8 cellular contexts compared by ENCODE assay signal in genomic region chr1:146032613-146033219, GRCh38. TPM values are rescaled to one million over a fixed set of nuclear protein-coding genes. Genes with fewer than 3 reads are reported as not detected.
DNase-seq lines count a peak whose midpoint lies in the region; ATAC-seq lines count a peak whose summit lies in the region.

No MANE protein-coding gene starts in this region.

- H2BK12ac ChIP-seq in trophoblast cell (ENCODE audit: low read length) = no peak overlapping the region

- no peak overlapping the region for H3K4me2 ChIP-seq in trophoblast cell (ENCODE audit: low read length)

- no peak overlapping the region for H3K4me3 ChIP-seq in trophoblast cell (ENCODE audit: low read depth, low read length)

- no peak overlapping the region for H3K9ac ChIP-seq in trophoblast cell (ENCODE audit: low read length)

- no CpG with 5 or more reads among the region's 6 CpGs for WGBS in trophoblast cell (ENCODE audit: extremely low coverage, insufficient coverage, insufficient read length)

- H3K18ac ChIP-seq in trophoblast cell (ENCODE audit: low read length) = no peak overlapping the region

- H3K36me3 ChIP-seq in trophoblast cell (ENCODE audit: control insufficient read depth in 1 of 2, insufficient read depth in 2 of 2, low read length in 2 of 2) = no peaks in the 10 kb centered on the region

- H3K14ac ChIP-seq in trophoblast cell (ENCODE audit: low read length) = no peak overlapping the region

- no peak overlapping the region for H3K27ac ChIP-seq in trophoblast cell (ENCODE audit: low read depth, low read length)

- H2BK120ac ChIP-seq in trophoblast cell (ENCODE audit: insufficient read depth, low read length, poor library complexity) = no peak overlapping the region

- no peak overlapping the region for H3K23ac ChIP-seq in trophoblast cell (ENCODE audit: low read length)

- no peak overlapping the region for H2BK5ac ChIP-seq in trophoblast cell (ENCODE audit: low read depth, low read length, poor library complexity)

- H3K79me2 ChIP-seq in trophoblast cell (ENCODE audit: control insufficient read depth, insufficient read depth, low read length, poor library complexity) = peaks cover 2% of the 10 kb centered on the region

- H3K9me3 ChIP-seq in trophoblast cell (ENCODE audit: insufficient read depth, low read depth, low read length) = no peaks in the 10 kb centered on the region

- H3K4ac ChIP-seq in trophoblast cell (ENCODE audit: low read depth, low read length) = no peak overlapping the region

- H4K12ac ChIP-seq in trophoblast cell (ENCODE audit: low read depth, low read length) = no peak overlapping the region

- no peak overlapping the region for H4K8ac ChIP-seq in trophoblast cell (ENCODE audit: low read depth, low read length)

- no peaks in the 10 kb centered on the region for H3K27me3 ChIP-seq in trophoblast cell (ENCODE audit: insufficient read depth, low read length)

- no peak overlapping the region for H4K91ac ChIP-seq in trophoblast cell (ENCODE audit: low read depth, low read length)

- H3K4me1 ChIP-seq in trophoblast cell (ENCODE audit: control insufficient read depth in 1 of 2, insufficient read depth in 2 of 2, low read length in 2 of 2) = no peaks in the 10 kb centered on the region

- peak; percentile 44 for DNase-seq in CMK (ENCODE audit: low read depth)
- DNase-seq in HCEC 1CT = peak; percentile 64
- DNase-seq in NOMO-1 treated with DMSO at 0.1 percent for 48 hours (lab: John Stamatoyannopoulos, UW; ENCODE audit: unreplicated experiment) = peak; percentile 55
- peak; percentile 26 for DNase-seq in ecto neural progenitor cell (ENCODE audit: low spot score)
- DNase-seq in trophoblast cell = peak; percentile 5 to 77
- DNase-seq in epidermal melanocyte (ENCODE audit: insufficient read length, low spot score) = no peak
- DNase-seq in activated naive CD4-positive, alpha-beta T cell (lab: John Stamatoyannopoulos, UW) = no peak

- no peak overlapping the region for H2AFZ ChIP-seq in trophoblast cell (ENCODE audit: insufficient read depth, low read length, poor library complexity)

- H2AK5ac ChIP-seq in trophoblast cell (ENCODE audit: low read length) = no peak overlapping the region

- ATAC-seq in HG03135 (IDR thresholded peaks at IDR 0.05; ENCODE audit: unreplicated experiment) = no peak

- peaks cover 6% of the 10 kb centered on the region for H3K79me1 ChIP-seq in trophoblast cell (ENCODE audit: low read length)

RNA-seq across cellular contexts. Expression of gene HJV, which starts 11.2 kb away (rescaled TPM):
- polyA plus RNA-seq in trophoblast cell (2013) = 0.01 and 0.03 TPM in 2 replicates

RNA-seq across cellular contexts. Expression of gene TXNIP, which starts 36.3 kb away (rescaled TPM):
- 15.9 and 17.2 TPM in 2 replicates for polyA plus RNA-seq in trophoblast cell (2013)

Comparison
In these comparisons a context has a peak if more than half of its experiments do, and no peak if none do; other contexts are left out.
1. DNase-seq: peak in CMK (single experiment), HCEC 1CT (single experiment), NOMO-1 treated with DMSO at 0.1 percent for 48 hours (single experiment), ecto neural progenitor cell (single experiment) and trophoblast cell (2 of 2); none in epidermal melanocyte (single experiment) and activated naive CD4-positive, alpha-beta T cell (0 of 4).